Comparison of ENCODE assay signal across 2 cellular contexts in the genomic region with DNA sequence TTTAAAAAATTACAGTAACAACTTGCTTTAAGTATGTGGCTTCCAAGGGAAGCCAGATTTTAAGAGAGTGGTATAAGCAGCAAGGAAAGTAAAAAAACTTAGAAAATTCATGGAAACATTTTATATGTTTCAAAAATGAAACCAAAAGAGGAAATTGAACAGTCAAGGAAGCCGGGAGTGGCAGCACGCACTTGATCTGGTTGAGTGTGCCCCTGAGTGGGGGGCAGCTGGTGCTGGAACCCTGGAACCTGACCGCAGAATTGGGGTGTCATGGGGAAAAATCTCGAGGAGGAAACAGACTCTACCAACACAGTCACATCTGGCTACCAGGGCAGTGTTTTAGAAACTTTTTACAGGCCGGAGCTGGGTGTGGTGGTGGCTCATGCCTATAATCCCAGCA.
TF ChIP-seq lines count a peak whose summit lies in the region.

No MANE protein-coding gene starts in this region.

TF ChIP-seq in GM23338, 12 proteins besides CTCF, POLR2A, EP300 and RAD21 (continued from another document):
- TF ChIP-seq, protein P1, sequence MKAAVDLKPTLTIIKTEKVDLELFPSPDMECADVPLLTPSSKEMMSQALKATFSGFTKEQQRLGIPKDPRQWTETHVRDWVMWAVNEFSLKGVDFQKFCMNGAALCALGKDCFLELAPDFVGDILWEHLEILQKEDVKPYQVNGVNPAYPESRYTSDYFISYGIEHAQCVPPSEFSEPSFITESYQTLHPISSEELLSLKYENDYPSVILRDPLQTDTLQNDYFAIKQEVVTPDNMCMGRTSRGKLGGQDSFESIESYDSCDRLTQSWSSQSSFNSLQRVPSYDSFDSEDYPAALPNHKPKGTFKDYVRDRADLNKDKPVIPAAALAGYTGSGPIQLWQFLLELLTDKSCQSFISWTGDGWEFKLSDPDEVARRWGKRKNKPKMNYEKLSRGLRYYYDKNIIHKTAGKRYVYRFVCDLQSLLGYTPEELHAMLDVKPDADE (IDR thresholded peaks at IDR 0.05), result no peak
- TF ChIP-seq POLR2AphosphoS5 (IDR thresholded peaks at IDR 0.05; ENCODE audit: low read depth) (no peak), NANOG (IDR thresholded peaks at IDR 0.05; ENCODE audit: borderline replicate concordance) (no peak), ZNF114 (CRISPR knock-in tag; IDR thresholded peaks at IDR 0.05) (no peak), STAT1 (IDR thresholded peaks at IDR 0.05; ENCODE audit: unreplicated experiment) (no peak), JUNB (IDR thresholded peaks at IDR 0.05; ENCODE audit: unreplicated experiment) (no peak), ZNF331 (CRISPR knock-in tag; IDR thresholded peaks at IDR 0.05; ENCODE audit: low read depth) (no peak), EZH2 (IDR thresholded peaks at IDR 0.05; ENCODE audit: low read depth, unreplicated experiment) (no peak)
- TF ChIP-seq, protein P2, sequence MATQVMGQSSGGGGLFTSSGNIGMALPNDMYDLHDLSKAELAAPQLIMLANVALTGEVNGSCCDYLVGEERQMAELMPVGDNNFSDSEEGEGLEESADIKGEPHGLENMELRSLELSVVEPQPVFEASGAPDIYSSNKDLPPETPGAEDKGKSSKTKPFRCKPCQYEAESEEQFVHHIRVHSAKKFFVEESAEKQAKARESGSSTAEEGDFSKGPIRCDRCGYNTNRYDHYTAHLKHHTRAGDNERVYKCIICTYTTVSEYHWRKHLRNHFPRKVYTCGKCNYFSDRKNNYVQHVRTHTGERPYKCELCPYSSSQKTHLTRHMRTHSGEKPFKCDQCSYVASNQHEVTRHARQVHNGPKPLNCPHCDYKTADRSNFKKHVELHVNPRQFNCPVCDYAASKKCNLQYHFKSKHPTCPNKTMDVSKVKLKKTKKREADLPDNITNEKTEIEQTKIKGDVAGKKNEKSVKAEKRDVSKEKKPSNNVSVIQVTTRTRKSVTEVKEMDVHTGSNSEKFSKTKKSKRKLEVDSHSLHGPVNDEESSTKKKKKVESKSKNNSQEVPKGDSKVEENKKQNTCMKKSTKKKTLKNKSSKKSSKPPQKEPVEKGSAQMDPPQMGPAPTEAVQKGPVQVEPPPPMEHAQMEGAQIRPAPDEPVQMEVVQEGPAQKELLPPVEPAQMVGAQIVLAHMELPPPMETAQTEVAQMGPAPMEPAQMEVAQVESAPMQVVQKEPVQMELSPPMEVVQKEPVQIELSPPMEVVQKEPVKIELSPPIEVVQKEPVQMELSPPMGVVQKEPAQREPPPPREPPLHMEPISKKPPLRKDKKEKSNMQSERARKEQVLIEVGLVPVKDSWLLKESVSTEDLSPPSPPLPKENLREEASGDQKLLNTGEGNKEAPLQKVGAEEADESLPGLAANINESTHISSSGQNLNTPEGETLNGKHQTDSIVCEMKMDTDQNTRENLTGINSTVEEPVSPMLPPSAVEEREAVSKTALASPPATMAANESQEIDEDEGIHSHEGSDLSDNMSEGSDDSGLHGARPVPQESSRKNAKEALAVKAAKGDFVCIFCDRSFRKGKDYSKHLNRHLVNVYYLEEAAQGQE (IDR thresholded peaks at IDR 0.05; ENCODE audit: unreplicated experiment), result no peak
- TF ChIP-seq, protein P3, sequence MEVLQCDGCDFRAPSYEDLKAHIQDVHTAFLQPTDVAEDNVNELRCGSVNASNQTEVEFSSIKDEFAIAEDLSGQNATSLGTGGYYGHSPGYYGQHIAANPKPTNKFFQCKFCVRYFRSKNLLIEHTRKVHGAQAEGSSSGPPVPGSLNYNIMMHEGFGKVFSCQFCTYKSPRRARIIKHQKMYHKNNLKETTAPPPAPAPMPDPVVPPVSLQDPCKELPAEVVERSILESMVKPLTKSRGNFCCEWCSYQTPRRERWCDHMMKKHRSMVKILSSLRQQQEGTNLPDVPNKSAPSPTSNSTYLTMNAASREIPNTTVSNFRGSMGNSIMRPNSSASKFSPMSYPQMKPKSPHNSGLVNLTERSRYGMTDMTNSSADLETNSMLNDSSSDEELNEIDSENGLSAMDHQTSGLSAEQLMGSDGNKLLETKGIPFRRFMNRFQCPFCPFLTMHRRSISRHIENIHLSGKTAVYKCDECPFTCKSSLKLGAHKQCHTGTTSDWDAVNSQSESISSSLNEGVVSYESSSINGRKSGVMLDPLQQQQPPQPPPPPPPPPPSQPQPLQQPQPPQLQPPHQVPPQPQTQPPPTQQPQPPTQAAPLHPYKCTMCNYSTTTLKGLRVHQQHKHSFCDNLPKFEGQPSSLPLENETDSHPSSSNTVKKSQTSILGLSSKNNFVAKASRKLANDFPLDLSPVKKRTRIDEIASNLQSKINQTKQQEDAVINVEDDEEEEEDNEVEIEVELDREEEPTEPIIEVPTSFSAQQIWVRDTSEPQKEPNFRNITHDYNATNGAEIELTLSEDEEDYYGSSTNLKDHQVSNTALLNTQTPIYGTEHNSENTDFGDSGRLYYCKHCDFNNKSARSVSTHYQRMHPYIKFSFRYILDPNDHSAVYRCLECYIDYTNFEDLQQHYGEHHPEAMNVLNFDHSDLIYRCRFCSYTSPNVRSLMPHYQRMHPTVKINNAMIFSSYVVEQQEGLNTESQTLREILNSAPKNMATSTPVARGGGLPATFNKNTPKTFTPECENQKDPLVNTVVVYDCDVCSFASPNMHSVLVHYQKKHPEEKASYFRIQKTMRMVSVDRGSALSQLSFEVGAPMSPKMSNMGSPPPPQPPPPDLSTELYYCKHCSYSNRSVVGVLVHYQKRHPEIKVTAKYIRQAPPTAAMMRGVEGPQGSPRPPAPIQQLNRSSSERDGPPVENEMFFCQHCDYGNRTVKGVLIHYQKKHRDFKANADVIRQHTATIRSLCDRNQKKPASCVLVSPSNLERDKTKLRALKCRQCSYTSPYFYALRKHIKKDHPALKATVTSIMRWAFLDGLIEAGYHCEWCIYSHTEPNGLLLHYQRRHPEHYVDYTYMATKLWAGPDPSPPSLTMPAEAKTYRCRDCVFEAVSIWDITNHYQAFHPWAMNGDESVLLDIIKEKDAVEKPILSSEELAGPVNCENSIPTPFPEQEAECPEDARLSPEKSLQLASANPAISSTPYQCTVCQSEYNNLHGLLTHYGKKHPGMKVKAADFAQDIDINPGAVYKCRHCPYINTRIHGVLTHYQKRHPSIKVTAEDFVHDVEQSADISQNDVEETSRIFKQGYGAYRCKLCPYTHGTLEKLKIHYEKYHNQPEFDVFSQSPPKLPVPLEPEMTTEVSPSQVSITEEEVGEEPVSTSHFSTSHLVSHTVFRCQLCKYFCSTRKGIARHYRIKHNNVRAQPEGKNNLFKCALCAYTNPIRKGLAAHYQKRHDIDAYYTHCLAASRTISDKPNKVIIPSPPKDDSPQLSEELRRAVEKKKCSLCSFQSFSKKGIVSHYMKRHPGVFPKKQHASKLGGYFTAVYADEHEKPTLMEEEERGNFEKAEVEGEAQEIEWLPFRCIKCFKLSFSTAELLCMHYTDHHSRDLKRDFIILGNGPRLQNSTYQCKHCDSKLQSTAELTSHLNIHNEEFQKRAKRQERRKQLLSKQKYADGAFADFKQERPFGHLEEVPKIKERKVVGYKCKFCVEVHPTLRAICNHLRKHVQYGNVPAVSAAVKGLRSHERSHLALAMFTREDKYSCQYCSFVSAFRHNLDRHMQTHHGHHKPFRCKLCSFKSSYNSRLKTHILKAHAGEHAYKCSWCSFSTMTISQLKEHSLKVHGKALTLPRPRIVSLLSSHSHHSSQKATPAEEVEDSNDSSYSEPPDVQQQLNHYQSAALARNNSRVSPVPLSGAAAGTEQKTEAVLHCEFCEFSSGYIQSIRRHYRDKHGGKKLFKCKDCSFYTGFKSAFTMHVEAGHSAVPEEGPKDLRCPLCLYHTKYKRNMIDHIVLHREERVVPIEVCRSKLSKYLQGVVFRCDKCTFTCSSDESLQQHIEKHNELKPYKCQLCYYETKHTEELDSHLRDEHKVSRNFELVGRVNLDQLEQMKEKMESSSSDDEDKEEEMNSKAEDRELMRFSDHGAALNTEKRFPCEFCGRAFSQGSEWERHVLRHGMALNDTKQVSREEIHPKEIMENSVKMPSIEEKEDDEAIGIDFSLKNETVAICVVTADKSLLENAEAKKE (CRISPR knock-in tag; IDR thresholded peaks at IDR 0.05), result no peak

TF ChIP-seq in SK-N-SH treated with all-trans-retinoic acid at 6 μM for 48 hours, 23 proteins besides CTCF, POLR2A, EP300 and RAD21 (continued from another document):
- TF ChIP-seq, protein P4, sequence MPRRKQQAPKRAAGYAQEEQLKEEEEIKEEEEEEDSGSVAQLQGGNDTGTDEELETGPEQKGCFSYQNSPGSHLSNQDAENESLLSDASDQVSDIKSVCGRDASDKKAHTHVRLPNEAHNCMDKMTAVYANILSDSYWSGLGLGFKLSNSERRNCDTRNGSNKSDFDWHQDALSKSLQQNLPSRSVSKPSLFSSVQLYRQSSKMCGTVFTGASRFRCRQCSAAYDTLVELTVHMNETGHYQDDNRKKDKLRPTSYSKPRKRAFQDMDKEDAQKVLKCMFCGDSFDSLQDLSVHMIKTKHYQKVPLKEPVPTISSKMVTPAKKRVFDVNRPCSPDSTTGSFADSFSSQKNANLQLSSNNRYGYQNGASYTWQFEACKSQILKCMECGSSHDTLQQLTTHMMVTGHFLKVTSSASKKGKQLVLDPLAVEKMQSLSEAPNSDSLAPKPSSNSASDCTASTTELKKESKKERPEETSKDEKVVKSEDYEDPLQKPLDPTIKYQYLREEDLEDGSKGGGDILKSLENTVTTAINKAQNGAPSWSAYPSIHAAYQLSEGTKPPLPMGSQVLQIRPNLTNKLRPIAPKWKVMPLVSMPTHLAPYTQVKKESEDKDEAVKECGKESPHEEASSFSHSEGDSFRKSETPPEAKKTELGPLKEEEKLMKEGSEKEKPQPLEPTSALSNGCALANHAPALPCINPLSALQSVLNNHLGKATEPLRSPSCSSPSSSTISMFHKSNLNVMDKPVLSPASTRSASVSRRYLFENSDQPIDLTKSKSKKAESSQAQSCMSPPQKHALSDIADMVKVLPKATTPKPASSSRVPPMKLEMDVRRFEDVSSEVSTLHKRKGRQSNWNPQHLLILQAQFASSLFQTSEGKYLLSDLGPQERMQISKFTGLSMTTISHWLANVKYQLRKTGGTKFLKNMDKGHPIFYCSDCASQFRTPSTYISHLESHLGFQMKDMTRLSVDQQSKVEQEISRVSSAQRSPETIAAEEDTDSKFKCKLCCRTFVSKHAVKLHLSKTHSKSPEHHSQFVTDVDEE (CRISPR knock-in tag; IDR thresholded peaks at IDR 0.05), result no peak
- no peak for TF ChIP-seq PPARA (CRISPR knock-in tag; IDR thresholded peaks at IDR 0.05; ENCODE audit: borderline replicate concordance)
